In genomic region chr16:15062085-15062810, GRCh38 we compare ENCODE assay signal across 1 cellular context.
TF ChIP-seq lines count a peak whose summit lies in the region.

No MANE protein-coding gene starts in this region.

TF ChIP-seq in endothelial cell of umbilical vein, 7 proteins besides CTCF, POLR2A, EP300 and RAD21:
- TF ChIP-seq FOS (IDR thresholded peaks at IDR 0.05; ENCODE audit: borderline replicate concordance, insufficient read depth, low read length) = peak; percentile 47
